26 cellular contexts compared by ENCODE assay signal in the genomic region with DNA sequence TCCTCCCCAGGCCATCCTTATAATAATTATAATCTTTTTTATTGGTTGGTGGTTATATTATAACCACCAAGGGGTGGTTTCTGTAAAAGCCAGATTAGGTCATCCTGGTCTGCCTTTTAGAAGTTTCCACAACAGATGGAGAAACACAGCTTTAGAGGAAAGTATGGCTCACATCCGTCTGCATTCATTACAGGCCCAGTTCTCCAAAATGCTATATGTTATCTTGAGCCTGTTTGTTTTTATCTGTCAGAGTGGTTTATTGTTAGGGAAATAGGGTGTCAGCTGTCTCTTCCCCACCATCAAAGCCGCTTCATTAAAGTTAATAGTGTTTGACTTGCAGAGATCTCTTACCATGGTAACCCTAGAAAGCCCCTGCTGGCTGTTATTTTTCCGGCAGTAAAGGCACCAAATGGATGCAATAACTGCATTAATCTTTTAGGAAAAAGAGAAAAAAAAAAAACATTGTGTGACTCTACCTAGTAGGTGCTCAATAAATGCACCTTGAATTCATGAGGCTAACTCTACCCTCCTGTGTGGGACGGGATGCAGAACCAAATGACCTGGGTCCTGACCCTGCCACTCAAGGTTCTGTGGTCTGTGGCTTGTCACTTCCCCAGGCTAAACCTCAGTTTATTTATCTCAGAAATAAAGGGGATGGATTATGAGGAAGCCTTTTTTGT.
DNase-seq lines count a peak whose midpoint lies in the region; ATAC-seq and TF ChIP-seq lines count a peak whose summit lies in the region.
"Had no signal": no experiment of that assay in that cellular context is flagged by ENCODE, and none has a peak within 500 bp of the region (broad histone marks: within the 10 kb centered on the region; RNA-seq: fewer than 3 reads in every experiment).

No MANE protein-coding gene starts in this region.

- H3K4me3 Mint-ChIP-seq in activated naive CD8-positive, alpha-beta T cell treated with anti-CD3 and anti-CD28 coated beads, Interleukin-2, amount 50 U/mL, for 24 hours, result no peak overlapping the region
- H3K4me3 Mint-ChIP-seq in nephron progenitor cell, result no peak overlapping the region
- H3K4me3 Mint-ChIP-seq: CD4-positive, CD25-positive, alpha-beta regulatory T cell; stimulated activated memory B cell treated with anti-CD40 and anti-IgM and Interleukin-4, amounts not matched to agents 10 μg/mL and 1 μg/mL and 100 μg/mL, for 72 hours had no signal

- ATAC-seq in activated naive CD8-positive, alpha-beta T cell treated with anti-CD3 and anti-CD28 coated beads, Interleukin-2, amount 50 U/mL, for 24 hours, result peak; percentile 61
- ATAC-seq: HCT116, lower lobe of right lung had no signal

- no peak overlapping the region for H2BK5ac ChIP-seq in neuronal stem cell (ENCODE audit: low read length)

- no peak overlapping the region for H3K9ac ChIP-seq in neuronal stem cell (ENCODE audit: low read depth, low read length, poor library complexity)

- H3K9me3 Mint-ChIP-seq in activated naive CD8-positive, alpha-beta T cell treated with anti-CD3 and anti-CD28 coated beads, Interleukin-2, amount 50 U/mL, for 24 hours, result no peaks in the 10 kb centered on the region
- no peaks in the 10 kb centered on the region for H3K9me3 Mint-ChIP-seq in nephron progenitor cell
- H3K9me3 Mint-ChIP-seq: CD4-positive, CD25-positive, alpha-beta regulatory T cell; stimulated activated memory B cell treated with anti-CD40 and anti-IgM and Interleukin-4, amounts not matched to agents 10 μg/mL and 1 μg/mL and 100 μg/mL, for 72 hours had no signal

- H3K23ac ChIP-seq in neuronal stem cell (ENCODE audit: low read depth, low read length, poor library complexity), result no peak overlapping the region

- H3K79me1 ChIP-seq in neuronal stem cell (ENCODE audit: low read depth, low read length), result no peaks in the 10 kb centered on the region

- H2BK120ac ChIP-seq in neuronal stem cell (ENCODE audit: low read depth, low read length), result no peak overlapping the region

- H3K27me3 Mint-ChIP-seq in activated naive CD8-positive, alpha-beta T cell treated with anti-CD3 and anti-CD28 coated beads, Interleukin-2, amount 50 U/mL, for 24 hours, result peaks cover 12% of the 10 kb centered on the region
- H3K27me3 Mint-ChIP-seq in nephron progenitor cell (ENCODE audit: low read depth, poor library complexity), result no peaks in the 10 kb centered on the region

- H3K4me1 Mint-ChIP-seq in activated naive CD8-positive, alpha-beta T cell treated with anti-CD3 and anti-CD28 coated beads, Interleukin-2, amount 50 U/mL, for 24 hours, result peaks cover 24% of the 10 kb centered on the region
- peaks cover 91% of the 10 kb centered on the region for H3K4me1 Mint-ChIP-seq in nephron progenitor cell
- H3K4me1 Mint-ChIP-seq: CD4-positive, CD25-positive, alpha-beta regulatory T cell had no signal

- peaks cover 17% of the 10 kb centered on the region for H3F3A ChIP-seq in PC-9 (ENCODE audit: insufficient read depth, low read depth)

- H3K9me3 ChIP-seq in PC-9 (ENCODE audit: insufficient read depth, low read depth) (no peaks in the 10 kb centered on the region), neuronal stem cell (replicated peaks in 1 of 2; ENCODE audit: control insufficient read depth in 2 of 2, insufficient read depth in 1 of 2, low read depth in 1 of 2, low read length in 2 of 2) (no peaks in the 10 kb centered on the region)
- H3K9me3 ChIP-seq: esophagus squamous epithelium, lower lobe of right lung, thoracic aorta had no signal

- intact Hi-C loops in PC-9 (cut with micrococcal nuclease; ENCODE audit: unreplicated experiment), result no loop called here

- POLR2A ChIA-PET in PC-9 (lab: Charles Lee; ENCODE audit: unreplicated experiment), result no interaction called here

- no peak overlapping the region for H3K18ac ChIP-seq in neuronal stem cell (ENCODE audit: low read length)

- H4K20me1 ChIP-seq in PC-9 (ENCODE audit: insufficient read depth), result no peaks in the 10 kb centered on the region

- TF ChIP-seq CTCF in nephron progenitor cell (IDR thresholded peaks at IDR 0.05) (no peak), PC-9 (conservative IDR thresholded peaks at IDR 0.05) (no peak)

- CTCF ChIA-PET in PC-9 (lab: Charles Lee), result no interaction called here

- H3K4me3 ChIP-seq in PC-9 (no peak overlapping the region), neuronal stem cell (ENCODE audit: low read length in 2 of 2) (no peak overlapping the region)
- H3K4me3 ChIP-seq: esophagus squamous epithelium, lower lobe of right lung, thoracic aorta had no signal

- H2BK15ac ChIP-seq in neuronal stem cell (ENCODE audit: low read length), result no peak overlapping the region

- no peak overlapping the region for H4K8ac ChIP-seq in neuronal stem cell (ENCODE audit: low read depth, low read length)

- H2AK5ac ChIP-seq in neuronal stem cell (ENCODE audit: low read depth, low read length), result no peak overlapping the region

- no TSS peak for BruUV-seq in PC-9 (replicated peaks; lab: Mats Ljungman, UMichigan)

- H3K36me3 ChIP-seq in PC-9 (ENCODE audit: low read depth), result no peaks in the 10 kb centered on the region
- H3K36me3 ChIP-seq in neuronal stem cell (replicated peaks in 1 of 2; ENCODE audit: control insufficient read depth in 2 of 2, insufficient read depth in 2 of 2, low read length in 2 of 2), result no peaks in the 10 kb centered on the region
- H3K36me3 ChIP-seq: brain microvascular endothelial cell, esophagus squamous epithelium, lower lobe of right lung, thoracic aorta had no signal

- no peak overlapping the region for H3K27ac Mint-ChIP-seq in activated naive CD8-positive, alpha-beta T cell treated with anti-CD3 and anti-CD28 coated beads, Interleukin-2, amount 50 U/mL, for 24 hours
- H3K27ac Mint-ChIP-seq in nephron progenitor cell, result peak overlapping the region; percentile 14
- H3K27ac Mint-ChIP-seq: CD4-positive, CD25-positive, alpha-beta regulatory T cell; stimulated activated memory B cell treated with anti-CD40 and anti-IgM and Interleukin-4, amounts not matched to agents 10 μg/mL and 1 μg/mL and 100 μg/mL, for 72 hours had no signal

- H3K27me3 ChIP-seq in PC-9 (ENCODE audit: insufficient read depth, low read depth) (peaks cover 5% of the 10 kb centered on the region; the same call in 1 of the 2 replicates), neuronal stem cell (ENCODE audit: control insufficient read depth in 3 of 3, insufficient read depth in 3 of 3, low read depth in 1 of 3, low read length in 3 of 3) (no peaks in the 10 kb centered on the region)
- H3K27me3 ChIP-seq: brain microvascular endothelial cell had no signal

- no peak overlapping the region for H3K4me2 ChIP-seq in PC-9
- H3K4me2 ChIP-seq in neuronal stem cell (ENCODE audit: insufficient read depth, low read length, poor library complexity, severe bottlenecking), result no peak overlapping the region

- no peaks in the 10 kb centered on the region for H3K79me2 ChIP-seq in PC-9 (ENCODE audit: low read depth)

- no peak overlapping the region for H3K4ac ChIP-seq in neuronal stem cell (ENCODE audit: low read length)

- H3K4me1 ChIP-seq in PC-9 (replicated peaks; ENCODE audit: insufficient read depth) (peaks cover 16% of the 10 kb centered on the region), neuronal stem cell (ENCODE audit: control insufficient read depth in 2 of 2, insufficient read depth in 1 of 2, low read depth in 1 of 2, low read length in 2 of 2) (peaks cover 0 to 15% of the 10 kb centered on the region in 2 donors)
- H3K4me1 ChIP-seq: esophagus squamous epithelium, lower lobe of right lung had no signal

- H3K14ac ChIP-seq in neuronal stem cell (ENCODE audit: low read length), result no peak overlapping the region

- no peaks in the 10 kb centered on the region for H3K36me3 Mint-ChIP-seq in activated naive CD8-positive, alpha-beta T cell treated with anti-CD3 and anti-CD28 coated beads, Interleukin-2, amount 50 U/mL, for 24 hours (ENCODE audit: low read depth)
- H3K36me3 Mint-ChIP-seq in nephron progenitor cell (ENCODE audit: low read depth), result no peaks in the 10 kb centered on the region
- H3K36me3 Mint-ChIP-seq: CD4-positive, CD25-positive, alpha-beta regulatory T cell; stimulated activated memory B cell treated with anti-CD40 and anti-IgM and Interleukin-4, amounts not matched to agents 10 μg/mL and 1 μg/mL and 100 μg/mL, for 72 hours had no signal

- DNase-seq in H4 (ENCODE audit: low spot score) (peak; percentile 45), NCI-H2171 (lab: John Stamatoyannopoulos, UW) (peak; percentile 72), nephron progenitor cell (no peak), PC-9 (no peak), UCSD-AML1 (lab: John Stamatoyannopoulos, UW; ENCODE audit: unreplicated experiment) (no peak), neuronal stem cell (ENCODE audit: low spot score) (no peak)
- DNase-seq in activated naive CD8-positive, alpha-beta T cell treated with anti-CD3 and anti-CD28 coated beads, Interleukin-2, amount 50 U/mL, for 24 hours, result no peak
- DNase-seq: activated CD4-positive, alpha-beta T cell treated with anti-CD3 and anti-CD28 coated beads, Interleukin-2, amount 50 U/mL, for 1 hour; brain microvascular endothelial cell; CD4-positive, CD25-positive, alpha-beta regulatory T cell; effector memory CD4-positive, alpha-beta T cell; esophagus squamous epithelium; GDM1; Karpas-422; kidney; lower lobe of right lung; NCI-H2107; NCI-H524; occipital lobe; SIG-M5; small intestine; T-helper 1 cell had no signal

- H3K27ac ChIP-seq in PC-9 (no peak overlapping the region), neuronal stem cell (replicated peaks; ENCODE audit: low read length) (no peak overlapping the region)
- H3K27ac ChIP-seq: brain microvascular endothelial cell, esophagus squamous epithelium, lower lobe of right lung, thoracic aorta, VCaP had no signal

- H4K91ac ChIP-seq in neuronal stem cell (ENCODE audit: low read depth, low read length, poor library complexity), result no peak overlapping the region

- H3K9me2 ChIP-seq in PC-9 (ENCODE audit: insufficient read depth), result no peaks in the 10 kb centered on the region

- no peak overlapping the region for H2BK12ac ChIP-seq in neuronal stem cell (ENCODE audit: low read length)

- no CpG with 5 or more reads among the region's 4 CpGs for WGBS in neuronal stem cell (ENCODE audit: extremely low coverage in 2 of 2, insufficient read length in 2 of 2, insufficient replicate concordance in 1 of 2), 2 donors

- H2AFZ ChIP-seq in PC-9 (no peak overlapping the region), neuronal stem cell (ENCODE audit: low read length) (no peak overlapping the region)

Comparison
In these comparisons a context has a peak if more than half of its experiments do, and no peak if none do; other contexts are left out.
1. DNase-seq: peak in H4 (single experiment) and NCI-H2171 (single experiment); none in activated naive CD8-positive, alpha-beta T cell treated with anti-CD3 and anti-CD28 coated beads, Interleukin-2, amount 50 U/mL, for 24 hours (single experiment), nephron progenitor cell (single experiment), PC-9 (0 of 2), UCSD-AML1 (single experiment) and neuronal stem cell (single experiment).